1 cellular context compared by ENCODE assay signal in the genomic region with DNA sequence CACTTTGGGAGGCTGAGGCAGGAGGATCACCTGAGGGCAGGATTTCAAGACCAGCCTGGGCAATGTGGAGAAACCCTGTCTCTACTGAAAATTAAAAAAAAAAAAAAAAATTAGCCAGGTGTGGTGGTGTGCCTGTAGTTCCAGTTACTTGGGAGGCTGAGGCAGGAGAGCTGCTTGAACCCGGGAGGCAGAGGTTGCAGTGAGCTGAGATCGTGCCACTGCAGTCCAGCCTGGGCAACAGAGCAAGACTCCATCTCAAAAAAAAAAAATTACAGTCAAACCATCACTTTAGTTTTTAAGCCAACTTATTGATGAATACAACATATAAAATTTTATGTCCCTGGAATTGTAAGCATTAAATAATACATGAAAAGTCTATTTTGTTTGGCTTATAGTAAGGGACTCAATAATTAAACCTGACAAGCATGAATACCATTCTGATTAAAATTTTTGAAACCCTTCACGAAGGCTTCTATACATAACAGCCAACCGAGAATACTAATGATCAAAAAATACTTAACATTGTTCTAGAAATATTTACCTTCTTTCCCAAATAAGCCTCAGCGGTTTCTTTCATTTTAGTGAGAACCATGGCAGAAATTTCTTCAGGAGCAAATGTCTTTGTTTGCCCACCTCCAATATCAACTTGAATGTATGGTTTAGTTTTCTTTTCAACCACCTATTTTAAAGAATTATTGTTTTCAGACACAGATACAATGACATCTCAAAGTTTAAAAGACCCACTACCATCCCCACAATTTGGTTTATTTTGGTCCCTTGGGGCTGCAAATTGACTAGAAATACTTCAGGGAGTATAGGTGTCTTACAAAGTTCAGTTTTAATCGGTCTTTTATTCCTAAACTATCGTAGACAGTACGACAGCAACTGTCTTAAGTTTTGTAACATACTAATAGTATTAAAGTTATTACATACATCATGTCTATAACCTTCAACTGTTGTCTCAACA.
A peak's percentile ranks its signal among the peaks of the same experiment; 100 is the strongest.
TF ChIP-seq lines count a peak whose summit lies in the region.

No MANE protein-coding gene starts in this region.

TF ChIP-seq in K562, 482 proteins besides CTCF, POLR2A, EP300 and RAD21 (continued from another document and continues in another):
- TF ChIP-seq ZKSCAN1 (IDR thresholded peaks at IDR 0.05; ENCODE audit: low read depth, low read length) (no peak), CHCHD3 (CRISPR knock-in tag; IDR thresholded peaks at IDR 0.05) (no peak), MXI1 (IDR thresholded peaks at IDR 0.05; ENCODE audit: low read depth, low read length) (no peak), BDP1 (IDR thresholded peaks at IDR 0.05; ENCODE audit: insufficient read depth, insufficient read length) (no peak), NR2C2 (CRISPR knock-in tag; IDR thresholded peaks at IDR 0.05) (no peak), NR2C2 (tag; IDR thresholded peaks at IDR 0.05) (no peak), ERF (CRISPR knock-in tag; IDR thresholded peaks at IDR 0.05) (no peak), CBX8 (IDR thresholded peaks at IDR 0.05; ENCODE audit: borderline replicate concordance, extremely low read depth, low read depth, low read length, poor library complexity, severe bottlenecking) (no peak), FOXP1 (CRISPR knock-in tag; IDR thresholded peaks at IDR 0.05) (no peak), YY1 (IDR thresholded peaks at IDR 0.05; ENCODE audit: borderline replicate concordance in 1 of 3, control insufficient read depth in 1 of 3, extremely low read depth in 1 of 3, insufficient read depth in 3 of 3, insufficient read length in 1 of 3, insufficient replicate concordance in 2 of 3, low read depth in 1 of 3, low read length in 2 of 3) (peak in 1 of 3 experiments; percentile 9), NFXL1 (CRISPR knock-in tag; IDR thresholded peaks at IDR 0.05) (peak; percentile 69; the same call in 1 of the 2 replicates), MIER1 (IDR thresholded peaks at IDR 0.05; ENCODE audit: low read depth) (no peak), ZNF436 (CRISPR knock-in tag; IDR thresholded peaks at IDR 0.05) (no peak), POLR2AphosphoS5 (IDR thresholded peaks at IDR 0.05; ENCODE audit: control insufficient read depth, insufficient read depth, low read depth, low read length) (peak; percentile 54), NONO (IDR thresholded peaks at IDR 0.05; ENCODE audit: low read depth in 2 of 2, low read length in 1 of 2) (0 out of 4 replicates have a peak, but pooled peaks of 1 of the 2 experiments have one; percentile 17), ZBTB7A (IDR thresholded peaks at IDR 0.05; ENCODE audit: borderline replicate concordance, control insufficient read depth, low read depth, low read length) (no peak), CHD4 (IDR thresholded peaks at IDR 0.05; ENCODE audit: insufficient read depth, insufficient replicate concordance, low read depth, low read length, poor library complexity, severe bottlenecking) (no peak), NRF1 (conservative IDR thresholded peaks at IDR 0.05 in 1 of 2, IDR thresholded peaks at IDR 0.05 in 1 of 2) (no peak), ZNF232 (CRISPR knock-in tag; IDR thresholded peaks at IDR 0.05) (no peak), NFE2L1 (tag; IDR thresholded peaks at IDR 0.05; ENCODE audit: borderline replicate concordance, low read depth) (no peak), BMI1 (IDR thresholded peaks at IDR 0.05; ENCODE audit: low read length) (no peak), RBM15 (IDR thresholded peaks at IDR 0.05; ENCODE audit: insufficient read depth, low read length) (no peak), FOXJ2 (tag; IDR thresholded peaks at IDR 0.05) (no peak), DDX20 (tag; IDR thresholded peaks at IDR 0.05; ENCODE audit: low read depth) (no peak), DACH1 (IDR thresholded peaks at IDR 0.05; ENCODE audit: partially characterized antibody) (no peak), IFI16 (CRISPR knock-in tag; IDR thresholded peaks at IDR 0.05) (no peak), NCOA4 (IDR thresholded peaks at IDR 0.05; ENCODE audit: partially characterized antibody) (no peak), KAT7 (CRISPR knock-in tag; IDR thresholded peaks at IDR 0.05; ENCODE audit: borderline replicate concordance) (no peak), MYC (IDR thresholded peaks at IDR 0.05; ENCODE audit: low read depth, low read length) (no peak), MYC (CRISPR knock-in tag; IDR thresholded peaks at IDR 0.05; ENCODE audit: borderline replicate concordance, low read depth) (no peak)
- TF ChIP-seq, protein P1, sequence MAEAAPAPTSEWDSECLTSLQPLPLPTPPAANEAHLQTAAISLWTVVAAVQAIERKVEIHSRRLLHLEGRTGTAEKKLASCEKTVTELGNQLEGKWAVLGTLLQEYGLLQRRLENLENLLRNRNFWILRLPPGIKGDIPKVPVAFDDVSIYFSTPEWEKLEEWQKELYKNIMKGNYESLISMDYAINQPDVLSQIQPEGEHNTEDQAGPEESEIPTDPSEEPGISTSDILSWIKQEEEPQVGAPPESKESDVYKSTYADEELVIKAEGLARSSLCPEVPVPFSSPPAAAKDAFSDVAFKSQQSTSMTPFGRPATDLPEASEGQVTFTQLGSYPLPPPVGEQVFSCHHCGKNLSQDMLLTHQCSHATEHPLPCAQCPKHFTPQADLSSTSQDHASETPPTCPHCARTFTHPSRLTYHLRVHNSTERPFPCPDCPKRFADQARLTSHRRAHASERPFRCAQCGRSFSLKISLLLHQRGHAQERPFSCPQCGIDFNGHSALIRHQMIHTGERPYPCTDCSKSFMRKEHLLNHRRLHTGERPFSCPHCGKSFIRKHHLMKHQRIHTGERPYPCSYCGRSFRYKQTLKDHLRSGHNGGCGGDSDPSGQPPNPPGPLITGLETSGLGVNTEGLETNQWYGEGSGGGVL (CRISPR knock-in tag; IDR thresholded peaks at IDR 0.05): no peak
- TF ChIP-seq, protein P2, sequence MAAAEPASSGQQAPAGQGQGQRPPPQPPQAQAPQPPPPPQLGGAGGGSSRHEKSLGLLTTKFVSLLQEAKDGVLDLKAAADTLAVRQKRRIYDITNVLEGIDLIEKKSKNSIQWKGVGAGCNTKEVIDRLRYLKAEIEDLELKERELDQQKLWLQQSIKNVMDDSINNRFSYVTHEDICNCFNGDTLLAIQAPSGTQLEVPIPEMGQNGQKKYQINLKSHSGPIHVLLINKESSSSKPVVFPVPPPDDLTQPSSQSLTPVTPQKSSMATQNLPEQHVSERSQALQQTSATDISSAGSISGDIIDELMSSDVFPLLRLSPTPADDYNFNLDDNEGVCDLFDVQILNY (CRISPR knock-in tag; IDR thresholded peaks at IDR 0.05): no peak
- TF ChIP-seq, protein P3, sequence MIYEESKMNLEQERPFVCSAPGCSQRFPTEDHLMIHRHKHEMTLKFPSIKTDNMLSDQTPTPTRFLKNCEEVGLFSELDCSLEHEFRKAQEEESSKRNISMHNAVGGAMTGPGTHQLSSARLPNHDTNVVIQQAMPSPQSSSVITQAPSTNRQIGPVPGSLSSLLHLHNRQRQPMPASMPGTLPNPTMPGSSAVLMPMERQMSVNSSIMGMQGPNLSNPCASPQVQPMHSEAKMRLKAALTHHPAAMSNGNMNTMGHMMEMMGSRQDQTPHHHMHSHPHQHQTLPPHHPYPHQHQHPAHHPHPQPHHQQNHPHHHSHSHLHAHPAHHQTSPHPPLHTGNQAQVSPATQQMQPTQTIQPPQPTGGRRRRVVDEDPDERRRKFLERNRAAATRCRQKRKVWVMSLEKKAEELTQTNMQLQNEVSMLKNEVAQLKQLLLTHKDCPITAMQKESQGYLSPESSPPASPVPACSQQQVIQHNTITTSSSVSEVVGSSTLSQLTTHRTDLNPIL (CRISPR knock-in tag; IDR thresholded peaks at IDR 0.05): no peak; the same call in 1 of the 2 replicates
- TF ChIP-seq, protein P4, sequence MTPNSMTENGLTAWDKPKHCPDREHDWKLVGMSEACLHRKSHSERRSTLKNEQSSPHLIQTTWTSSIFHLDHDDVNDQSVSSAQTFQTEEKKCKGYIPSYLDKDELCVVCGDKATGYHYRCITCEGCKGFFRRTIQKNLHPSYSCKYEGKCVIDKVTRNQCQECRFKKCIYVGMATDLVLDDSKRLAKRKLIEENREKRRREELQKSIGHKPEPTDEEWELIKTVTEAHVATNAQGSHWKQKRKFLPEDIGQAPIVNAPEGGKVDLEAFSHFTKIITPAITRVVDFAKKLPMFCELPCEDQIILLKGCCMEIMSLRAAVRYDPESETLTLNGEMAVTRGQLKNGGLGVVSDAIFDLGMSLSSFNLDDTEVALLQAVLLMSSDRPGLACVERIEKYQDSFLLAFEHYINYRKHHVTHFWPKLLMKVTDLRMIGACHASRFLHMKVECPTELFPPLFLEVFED (CRISPR knock-in tag; conservative IDR thresholded peaks at IDR 0.05): no peak
- TF ChIP-seq, protein P5, sequence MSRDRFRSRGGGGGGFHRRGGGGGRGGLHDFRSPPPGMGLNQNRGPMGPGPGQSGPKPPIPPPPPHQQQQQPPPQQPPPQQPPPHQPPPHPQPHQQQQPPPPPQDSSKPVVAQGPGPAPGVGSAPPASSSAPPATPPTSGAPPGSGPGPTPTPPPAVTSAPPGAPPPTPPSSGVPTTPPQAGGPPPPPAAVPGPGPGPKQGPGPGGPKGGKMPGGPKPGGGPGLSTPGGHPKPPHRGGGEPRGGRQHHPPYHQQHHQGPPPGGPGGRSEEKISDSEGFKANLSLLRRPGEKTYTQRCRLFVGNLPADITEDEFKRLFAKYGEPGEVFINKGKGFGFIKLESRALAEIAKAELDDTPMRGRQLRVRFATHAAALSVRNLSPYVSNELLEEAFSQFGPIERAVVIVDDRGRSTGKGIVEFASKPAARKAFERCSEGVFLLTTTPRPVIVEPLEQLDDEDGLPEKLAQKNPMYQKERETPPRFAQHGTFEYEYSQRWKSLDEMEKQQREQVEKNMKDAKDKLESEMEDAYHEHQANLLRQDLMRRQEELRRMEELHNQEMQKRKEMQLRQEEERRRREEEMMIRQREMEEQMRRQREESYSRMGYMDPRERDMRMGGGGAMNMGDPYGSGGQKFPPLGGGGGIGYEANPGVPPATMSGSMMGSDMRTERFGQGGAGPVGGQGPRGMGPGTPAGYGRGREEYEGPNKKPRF (IDR thresholded peaks at IDR 0.05; ENCODE audit: low read depth, low read length): no peak
- TF ChIP-seq, protein P6, sequence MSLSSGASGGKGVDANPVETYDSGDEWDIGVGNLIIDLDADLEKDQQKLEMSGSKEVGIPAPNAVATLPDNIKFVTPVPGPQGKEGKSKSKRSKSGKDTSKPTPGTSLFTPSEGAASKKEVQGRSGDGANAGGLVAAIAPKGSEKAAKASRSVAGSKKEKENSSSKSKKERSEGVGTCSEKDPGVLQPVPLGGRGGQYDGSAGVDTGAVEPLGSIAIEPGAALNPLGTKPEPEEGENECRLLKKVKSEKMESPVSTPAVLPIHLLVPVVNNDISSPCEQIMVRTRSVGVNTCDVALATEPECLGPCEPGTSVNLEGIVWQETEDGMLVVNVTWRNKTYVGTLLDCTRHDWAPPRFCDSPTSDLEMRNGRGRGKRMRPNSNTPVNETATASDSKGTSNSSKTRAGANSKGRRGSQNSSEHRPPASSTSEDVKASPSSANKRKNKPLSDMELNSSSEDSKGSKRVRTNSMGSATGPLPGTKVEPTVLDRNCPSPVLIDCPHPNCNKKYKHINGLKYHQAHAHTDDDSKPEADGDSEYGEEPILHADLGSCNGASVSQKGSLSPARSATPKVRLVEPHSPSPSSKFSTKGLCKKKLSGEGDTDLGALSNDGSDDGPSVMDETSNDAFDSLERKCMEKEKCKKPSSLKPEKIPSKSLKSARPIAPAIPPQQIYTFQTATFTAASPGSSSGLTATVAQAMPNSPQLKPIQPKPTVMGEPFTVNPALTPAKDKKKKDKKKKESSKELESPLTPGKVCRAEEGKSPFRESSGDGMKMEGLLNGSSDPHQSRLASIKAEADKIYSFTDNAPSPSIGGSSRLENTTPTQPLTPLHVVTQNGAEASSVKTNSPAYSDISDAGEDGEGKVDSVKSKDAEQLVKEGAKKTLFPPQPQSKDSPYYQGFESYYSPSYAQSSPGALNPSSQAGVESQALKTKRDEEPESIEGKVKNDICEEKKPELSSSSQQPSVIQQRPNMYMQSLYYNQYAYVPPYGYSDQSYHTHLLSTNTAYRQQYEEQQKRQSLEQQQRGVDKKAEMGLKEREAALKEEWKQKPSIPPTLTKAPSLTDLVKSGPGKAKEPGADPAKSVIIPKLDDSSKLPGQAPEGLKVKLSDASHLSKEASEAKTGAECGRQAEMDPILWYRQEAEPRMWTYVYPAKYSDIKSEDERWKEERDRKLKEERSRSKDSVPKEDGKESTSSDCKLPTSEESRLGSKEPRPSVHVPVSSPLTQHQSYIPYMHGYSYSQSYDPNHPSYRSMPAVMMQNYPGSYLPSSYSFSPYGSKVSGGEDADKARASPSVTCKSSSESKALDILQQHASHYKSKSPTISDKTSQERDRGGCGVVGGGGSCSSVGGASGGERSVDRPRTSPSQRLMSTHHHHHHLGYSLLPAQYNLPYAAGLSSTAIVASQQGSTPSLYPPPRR (CRISPR knock-in tag; IDR thresholded peaks at IDR 0.05; ENCODE audit: borderline replicate concordance): peak; percentile 33; the same call in 1 of the 2 replicates
- TF ChIP-seq, protein P7, sequence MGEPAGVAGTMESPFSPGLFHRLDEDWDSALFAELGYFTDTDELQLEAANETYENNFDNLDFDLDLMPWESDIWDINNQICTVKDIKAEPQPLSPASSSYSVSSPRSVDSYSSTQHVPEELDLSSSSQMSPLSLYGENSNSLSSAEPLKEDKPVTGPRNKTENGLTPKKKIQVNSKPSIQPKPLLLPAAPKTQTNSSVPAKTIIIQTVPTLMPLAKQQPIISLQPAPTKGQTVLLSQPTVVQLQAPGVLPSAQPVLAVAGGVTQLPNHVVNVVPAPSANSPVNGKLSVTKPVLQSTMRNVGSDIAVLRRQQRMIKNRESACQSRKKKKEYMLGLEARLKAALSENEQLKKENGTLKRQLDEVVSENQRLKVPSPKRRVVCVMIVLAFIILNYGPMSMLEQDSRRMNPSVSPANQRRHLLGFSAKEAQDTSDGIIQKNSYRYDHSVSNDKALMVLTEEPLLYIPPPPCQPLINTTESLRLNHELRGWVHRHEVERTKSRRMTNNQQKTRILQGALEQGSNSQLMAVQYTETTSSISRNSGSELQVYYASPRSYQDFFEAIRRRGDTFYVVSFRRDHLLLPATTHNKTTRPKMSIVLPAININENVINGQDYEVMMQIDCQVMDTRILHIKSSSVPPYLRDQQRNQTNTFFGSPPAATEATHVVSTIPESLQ (CRISPR knock-in tag; IDR thresholded peaks at IDR 0.05): no peak
- TF ChIP-seq, protein P8, sequence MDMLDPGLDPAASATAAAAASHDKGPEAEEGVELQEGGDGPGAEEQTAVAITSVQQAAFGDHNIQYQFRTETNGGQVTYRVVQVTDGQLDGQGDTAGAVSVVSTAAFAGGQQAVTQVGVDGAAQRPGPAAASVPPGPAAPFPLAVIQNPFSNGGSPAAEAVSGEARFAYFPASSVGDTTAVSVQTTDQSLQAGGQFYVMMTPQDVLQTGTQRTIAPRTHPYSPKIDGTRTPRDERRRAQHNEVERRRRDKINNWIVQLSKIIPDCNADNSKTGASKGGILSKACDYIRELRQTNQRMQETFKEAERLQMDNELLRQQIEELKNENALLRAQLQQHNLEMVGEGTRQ (CRISPR knock-in tag; IDR thresholded peaks at IDR 0.05): no peak
- TF ChIP-seq, protein P9, sequence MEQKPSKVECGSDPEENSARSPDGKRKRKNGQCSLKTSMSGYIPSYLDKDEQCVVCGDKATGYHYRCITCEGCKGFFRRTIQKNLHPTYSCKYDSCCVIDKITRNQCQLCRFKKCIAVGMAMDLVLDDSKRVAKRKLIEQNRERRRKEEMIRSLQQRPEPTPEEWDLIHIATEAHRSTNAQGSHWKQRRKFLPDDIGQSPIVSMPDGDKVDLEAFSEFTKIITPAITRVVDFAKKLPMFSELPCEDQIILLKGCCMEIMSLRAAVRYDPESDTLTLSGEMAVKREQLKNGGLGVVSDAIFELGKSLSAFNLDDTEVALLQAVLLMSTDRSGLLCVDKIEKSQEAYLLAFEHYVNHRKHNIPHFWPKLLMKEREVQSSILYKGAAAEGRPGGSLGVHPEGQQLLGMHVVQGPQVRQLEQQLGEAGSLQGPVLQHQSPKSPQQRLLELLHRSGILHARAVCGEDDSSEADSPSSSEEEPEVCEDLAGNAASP (IDR thresholded peaks at IDR 0.05): no peak
